ENCODE assay signal across 12 cellular contexts in the genomic region with DNA sequence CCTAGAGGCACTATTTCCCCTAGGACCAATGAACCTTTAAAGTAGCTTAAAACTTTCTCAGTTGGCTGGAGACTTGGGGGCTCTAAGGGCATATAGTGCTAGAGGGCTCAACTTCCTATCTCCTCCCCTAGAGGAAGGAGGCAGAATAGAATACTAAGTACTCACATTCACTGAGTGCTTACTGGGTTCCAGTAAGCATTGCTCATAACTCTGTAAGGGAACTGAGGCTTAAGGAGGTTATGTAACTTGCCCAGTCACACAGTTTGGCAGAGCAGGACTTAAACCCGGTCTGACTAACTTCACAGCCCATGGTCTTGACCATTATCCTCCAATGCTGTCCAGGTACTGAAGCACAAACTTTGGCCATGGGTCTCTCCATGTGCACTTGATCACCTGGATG. TPM values are rescaled to one million over a fixed set of nuclear protein-coding genes. Genes with fewer than 3 reads are reported as not detected.
DNase-seq lines count a peak whose midpoint lies in the region; ATAC-seq and TF ChIP-seq lines count a peak whose summit lies in the region.
"Had no signal": no experiment of that assay in that cellular context is flagged by ENCODE, and none has a peak within 500 bp of the region (broad histone marks: within the 10 kb centered on the region; RNA-seq: fewer than 3 reads in every experiment).

No MANE protein-coding gene starts in this region.

- no peak overlapping the region for H2AFZ ChIP-seq in parathyroid adenoma

- H3K4me2 ChIP-seq in parathyroid adenoma (ENCODE audit: low read length), result no peak overlapping the region

- peak overlapping the region; percentile 13 for H3K27ac ChIP-seq in parathyroid adenoma
- H3K27ac ChIP-seq: SK-N-MC had no signal

- ATAC-seq in esophagus mucosa (peak; percentile 98), SK-N-SH treated with all-trans-retinoic acid at 6 μM for 48 hours (no peak)

- no peak overlapping the region for H3K4me3 ChIP-seq in parathyroid adenoma (ENCODE audit: low read depth, low read length)
- H3K4me3 ChIP-seq: coronary artery, SK-N-MC had no signal

- H3K36me3 ChIP-seq in parathyroid adenoma (ENCODE audit: control insufficient read depth, insufficient read depth, low read length), result no peaks in the 10 kb centered on the region

- TF ChIP-seq CTCF in GM12874 (IDR thresholded peaks at IDR 0.05; ENCODE audit: insufficient read depth, low read depth, low read length) (0 out of 2 replicates have a peak, but pooled peaks have one; percentile 9), parathyroid adenoma (IDR thresholded peaks at IDR 0.05) (no peak)

- H3K9me3 ChIP-seq in parathyroid adenoma (ENCODE audit: control insufficient read depth, low read length), result no peaks in the 10 kb centered on the region

- H3K9ac ChIP-seq in parathyroid adenoma, result no peak overlapping the region

- peaks cover 12% of the 10 kb centered on the region for H3K79me2 ChIP-seq in parathyroid adenoma

- peaks cover 9% of the 10 kb centered on the region for H3K4me1 ChIP-seq in parathyroid adenoma

- no peaks in the 10 kb centered on the region for H3K27me3 ChIP-seq in parathyroid adenoma (ENCODE audit: control insufficient read depth, insufficient read depth, low read length)

- peak; percentile 23 for DNase-seq in NOMO-1 treated with dmso at 0.1 percent for 144 hours (lab: John Stamatoyannopoulos, UW; ENCODE audit: unreplicated experiment)
- DNase-seq in NCI-H510A treated with DMSO at 0.1 percent for 48 hours (lab: John Stamatoyannopoulos, UW), result no peak
- no peak for DNase-seq in GM19240 (ENCODE audit: insufficient read length, low spot score)
- DNase-seq in HT-29 (ENCODE audit: low spot score), result no peak
- DNase-seq: activated CD8-positive, alpha-beta memory T cell treated with anti-CD3 and anti-CD28 coated beads, Interleukin-2, amount 50 U/mL, for 4 hours; NCI-H1105 treated with DMSO at 0.1 percent for 48 hours had no signal

TF ChIP-seq in SK-N-SH treated with all-trans-retinoic acid at 6 μM for 48 hours, 23 proteins besides CTCF, POLR2A, EP300 and RAD21:
- TF ChIP-seq CSDC2 (CRISPR knock-in tag; IDR thresholded peaks at IDR 0.05), result no peak
- TF ChIP-seq ARNTL (CRISPR knock-in tag; IDR thresholded peaks at IDR 0.05; ENCODE audit: borderline replicate concordance, low read depth), result no peak
- TF ChIP-seq ISL1 (CRISPR knock-in tag; IDR thresholded peaks at IDR 0.05), result no peak
- TF ChIP-seq TCF4 (CRISPR knock-in tag; IDR thresholded peaks at IDR 0.05; ENCODE audit: borderline replicate concordance), result no peak
- TF ChIP-seq ZNF565 (CRISPR knock-in tag; conservative IDR thresholded peaks at IDR 0.05; ENCODE audit: low read depth), result no peak

RNA-seq across cellular contexts. Expression of a gene that starts 12.5 kb away (rescaled TPM):
- total RNA-seq in esophagus mucosa, result 8.2 TPM
- total RNA-seq in HT-29 (2014; rRNA removed; shearing (Covaris generic)), result 11.9 and 12.1 TPM in 2 replicates

RNA-seq across cellular contexts. Expression of a gene that starts 13.1 kb away (rescaled TPM):
- total RNA-seq in esophagus mucosa, result 7.6 TPM
- 6.5 and 8.7 TPM in 2 replicates for total RNA-seq in HT-29 (2014; rRNA removed; shearing (Covaris generic))
